ENCODE assay signal across 11 cellular contexts in the genomic region with DNA sequence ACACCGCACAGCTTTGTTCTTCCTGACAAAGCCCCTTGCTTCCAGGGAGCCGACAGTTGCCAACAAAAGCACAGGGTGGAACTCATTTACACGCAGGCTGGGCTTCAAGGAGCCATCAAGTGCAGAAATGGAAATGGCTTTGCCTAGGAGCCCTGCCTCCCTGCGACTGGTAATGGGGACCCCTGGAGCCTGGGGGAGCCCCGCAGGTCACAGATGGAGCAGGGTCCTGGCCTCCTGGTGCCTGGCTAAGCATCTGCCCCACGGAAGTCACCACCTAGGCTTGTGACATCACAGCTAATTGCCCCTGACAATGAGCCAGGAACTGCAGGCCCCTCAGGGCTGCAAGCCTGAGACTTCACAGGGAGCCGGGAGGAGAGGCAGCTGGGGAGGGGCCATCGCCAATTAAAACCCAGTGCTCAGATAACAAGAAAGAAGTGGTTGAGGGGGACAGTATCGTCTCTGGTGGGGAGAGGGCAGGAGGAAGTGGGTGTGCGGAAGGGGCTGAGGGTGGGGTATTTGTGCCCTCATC.
DNase-seq lines count a peak whose midpoint lies in the region; TF ChIP-seq lines count a peak whose summit lies in the region.
"Had no signal": no experiment of that assay in that cellular context is flagged by ENCODE, and none has a peak within 500 bp of the region (broad histone marks: within the 10 kb centered on the region; RNA-seq: fewer than 3 reads in every experiment).

No MANE protein-coding gene starts in this region.

- H3K27ac ChIP-seq in A673 (ENCODE audit: low read depth, low read length, poor library complexity, severe bottlenecking) = peak overlapping the region; percentile 88

- peak overlapping the region; percentile 91 for H3K27ac Mint-ChIP-seq in mesothelial cell of epicardium
- H3K27ac Mint-ChIP-seq: B cell; stimulated activated effector memory CD8-positive, alpha-beta T cell treated with anti-CD3 and anti-CD28 coated beads, Interleukin-12 subunit alpha, Interleukin-12 subunit beta, amount 100 ng/mL, for 72 hours had no signal

- peak overlapping the region; percentile 34 for H3K4me3 Mint-ChIP-seq in mesothelial cell of epicardium
- H3K4me3 Mint-ChIP-seq: B cell; central memory CD8-positive, alpha-beta T cell; stimulated activated effector memory CD8-positive, alpha-beta T cell treated with anti-CD3 and anti-CD28 coated beads, Interleukin-12 subunit alpha, Interleukin-12 subunit beta, amount 100 ng/mL, for 72 hours had no signal

- H3K4me3 ChIP-seq in A673 (ENCODE audit: low read depth, low read length, poor library complexity, severe bottlenecking) (peak overlapping the region; percentile 15), astrocyte of the cerebellum (ENCODE audit: low read depth, low read length) (no peak overlapping the region)

- H3K27me3 Mint-ChIP-seq in mesothelial cell of epicardium (ENCODE audit: low read depth) = peaks cover 56% of the 10 kb centered on the region

- H3K9me3 ChIP-seq in A673 (ENCODE audit: low read depth, low read length, poor library complexity, severe bottlenecking) = no peaks in the 10 kb centered on the region

- intact Hi-C loops in A673 (cut with micrococcal nuclease; ENCODE audit: unreplicated experiment) = loop anchor here (5.0 kb wide), 2 partner anchors 72 to 93 kb away; a partner anchor contains a TSS

- H3K4me1 Mint-ChIP-seq in mesothelial cell of epicardium = peaks cover 44% of the 10 kb centered on the region

- BruUV-seq in A673 (replicated peaks; lab: Mats Ljungman, UMichigan) = no TSS peak

- peaks cover 5% of the 10 kb centered on the region for H3K27me3 ChIP-seq in A673 (replicated peaks; ENCODE audit: insufficient read depth, low read depth, low read length, poor library complexity)

- H3K4me1 ChIP-seq in A673 (ENCODE audit: insufficient read depth, low read length, poor library complexity, severe bottlenecking) = peaks cover 36% of the 10 kb centered on the region

- H3K36me3 ChIP-seq in A673 (ENCODE audit: insufficient read depth, low read length, poor library complexity, severe bottlenecking) = no peaks in the 10 kb centered on the region

- in situ Hi-C loops in astrocyte of the cerebellum (cut with HindIII; ENCODE audit: low sequenced_read_pairs) = no loop called here

- H3K36me3 Mint-ChIP-seq in mesothelial cell of epicardium = no peaks in the 10 kb centered on the region
- H3K36me3 Mint-ChIP-seq: stimulated activated effector memory CD8-positive, alpha-beta T cell treated with anti-CD3 and anti-CD28 coated beads, Interleukin-12 subunit alpha, Interleukin-12 subunit beta, amount 100 ng/mL, for 72 hours had no signal

- POLR2A ChIA-PET in A673 (lab: Charles Lee; ENCODE audit: low non-redundant PET) = no interaction called here

- TF ChIP-seq CTCF in A673 (conservative IDR thresholded peaks at IDR 0.05; ENCODE audit: low read depth, low read length) = no peak
- TF ChIP-seq CTCF in astrocyte of the cerebellum (IDR thresholded peaks at IDR 0.05; ENCODE audit: low read depth, low read length, missing control alignments) = no peak
- TF ChIP-seq CTCF in mesothelial cell of epicardium (IDR thresholded peaks at IDR 0.05; ENCODE audit: unreplicated experiment) = no peak
- TF ChIP-seq CTCF in GM10266 (IDR thresholded peaks at IDR 0.05; ENCODE audit: control insufficient read depth, insufficient read depth, low read depth, missing control alignments) = no peak

- H3K9me3 Mint-ChIP-seq in mesothelial cell of epicardium = no peaks in the 10 kb centered on the region
- H3K9me3 Mint-ChIP-seq: central memory CD8-positive, alpha-beta T cell; stimulated activated effector memory CD8-positive, alpha-beta T cell treated with anti-CD3 and anti-CD28 coated beads, Interleukin-12 subunit alpha, Interleukin-12 subunit beta, amount 100 ng/mL, for 72 hours had no signal

- CTCF ChIA-PET in A673 (lab: Charles Lee) = no interaction called here

- DNase-seq in A673 (ENCODE audit: low spot score) (peak; percentile 81), NCI-H1092 (lab: John Stamatoyannopoulos, UW) (peak; percentile 86), astrocyte of the cerebellum (ENCODE audit: low read depth) (peak; percentile 15), mesothelial cell of epicardium (ENCODE audit: low spot score in 2 of 2, unreplicated experiment in 2 of 2) (peak in 1 of 2 experiments; percentile 43), AG08395 (ENCODE audit: low spot score) (no peak), GM10266 (ENCODE audit: extremely low spot score) (no peak), HPDE6-E6E7 (ENCODE audit: extremely low spot score) (no peak)
- DNase-seq in activated naive CD4-positive, alpha-beta T cell treated with anti-CD3 and anti-CD28 coated beads, Interleukin-2, amount 50 U/mL, for 16 hours = no peak

Comparison
In these comparisons a context has a peak if more than half of its experiments do, and no peak if none do; other contexts are left out.
1. DNase-seq: peak in A673 (single experiment), NCI-H1092 (single experiment) and astrocyte of the cerebellum (single experiment); none in AG08395 (single experiment), activated naive CD4-positive, alpha-beta T cell treated with anti-CD3 and anti-CD28 coated beads, Interleukin-2, amount 50 U/mL, for 16 hours (single experiment), GM10266 (single experiment) and HPDE6-E6E7 (single experiment).